ENCODE assay signal across 27 cellular contexts in genomic region chr4:14545796-14546195, GRCh38.
"Had no signal": no experiment of that assay in that cellular context is flagged by ENCODE, and none has a peak within 500 bp of the region (broad histone marks: within the 10 kb centered on the region; RNA-seq: fewer than 3 reads in every experiment).

No MANE protein-coding gene starts in this region.

- H3K4me1 Mint-ChIP-seq: stimulated activated effector memory CD8-positive, alpha-beta T cell treated with anti-CD3 and anti-CD28 coated beads, Interleukin-12 subunit alpha, Interleukin-12 subunit beta, amount 100 ng/mL, for 72 hours; stimulated activated memory B cell treated with anti-CD40 and anti-IgM and Interleukin-4, amounts not matched to agents 10 μg/mL and 1 μg/mL and 100 μg/mL, for 72 hours; stimulated activated naive B cell treated with anti-CD40 and anti-IgM and Interleukin-4, amounts not matched to agents 10 μg/mL and 1 μg/mL and 100 μg/mL, for 72 hours; stimulated activated naive CD8-positive, alpha-beta T cell treated with anti-CD3 and anti-CD28 coated beads, Interleukin-15, amount 100 ng/mL, for 72 hours had no signal

- H3K4me3 ChIP-seq: stomach, suprapubic skin, thoracic aorta, thyroid gland, tibial artery, tibial nerve, transverse colon, upper lobe of left lung, upper lobe of right lung, uterus had no signal

- H3K9me3 Mint-ChIP-seq: type B pancreatic cell had no signal

- H3K36me3 ChIP-seq: stomach, suprapubic skin, thoracic aorta, thyroid gland, tibial artery, tibial nerve, transverse colon, upper lobe of left lung, upper lobe of right lung, uterus had no signal

- H3K4me3 Mint-ChIP-seq: stimulated activated effector memory CD8-positive, alpha-beta T cell treated with anti-CD3 and anti-CD28 coated beads, Interleukin-12 subunit alpha, Interleukin-12 subunit beta, amount 100 ng/mL, for 72 hours; stimulated activated memory B cell treated with anti-CD40 and anti-IgM and Interleukin-4, amounts not matched to agents 10 μg/mL and 1 μg/mL and 100 μg/mL, for 72 hours; stimulated activated naive B cell treated with anti-CD40 and anti-IgM and Interleukin-4, amounts not matched to agents 10 μg/mL and 1 μg/mL and 100 μg/mL, for 72 hours; stimulated activated naive CD8-positive, alpha-beta T cell treated with anti-CD3 and anti-CD28 coated beads, Interleukin-15, amount 100 ng/mL, for 72 hours; stimulated activated naive CD8-positive, alpha-beta T cell treated with anti-CD3 and anti-CD28 coated beads, Interleukin-15, Interleukin-2, amounts not matched to agents 100 ng/mL and 50 ng/mL, for 24 hours; type B pancreatic cell had no signal

- H3K27ac Mint-ChIP-seq: stimulated activated effector memory CD8-positive, alpha-beta T cell treated with anti-CD3 and anti-CD28 coated beads, Interleukin-12 subunit alpha, Interleukin-12 subunit beta, amount 100 ng/mL, for 72 hours; stimulated activated memory B cell treated with anti-CD40 and anti-IgM and Interleukin-4, amounts not matched to agents 10 μg/mL and 1 μg/mL and 100 μg/mL, for 72 hours; stimulated activated naive B cell treated with anti-CD40 and anti-IgM and Interleukin-4, amounts not matched to agents 10 μg/mL and 1 μg/mL and 100 μg/mL, for 72 hours; stimulated activated naive CD8-positive, alpha-beta T cell treated with anti-CD3 and anti-CD28 coated beads, Interleukin-15, amount 100 ng/mL, for 72 hours; stimulated activated naive CD8-positive, alpha-beta T cell treated with anti-CD3 and anti-CD28 coated beads, Interleukin-15, Interleukin-2, amounts not matched to agents 100 ng/mL and 50 ng/mL, for 24 hours; type B pancreatic cell had no signal

- H3K4me1 ChIP-seq: stomach, suprapubic skin, thyroid gland, tibial artery, tibial nerve, transverse colon, upper lobe of left lung, upper lobe of right lung, uterus had no signal

- H3K27me3 ChIP-seq: stomach, suprapubic skin, thyroid gland, tibial artery, tibial nerve, transverse colon, upper lobe of left lung, upper lobe of right lung, uterus had no signal

- H3K9me3 ChIP-seq: suprapubic skin, thoracic aorta, thyroid gland, tibial artery, transverse colon, upper lobe of left lung, upper lobe of right lung, uterus had no signal

- H3K36me3 Mint-ChIP-seq: stimulated activated effector memory CD8-positive, alpha-beta T cell treated with anti-CD3 and anti-CD28 coated beads, Interleukin-12 subunit alpha, Interleukin-12 subunit beta, amount 100 ng/mL, for 72 hours; stimulated activated memory B cell treated with anti-CD40 and anti-IgM and Interleukin-4, amounts not matched to agents 10 μg/mL and 1 μg/mL and 100 μg/mL, for 72 hours; stimulated activated naive B cell treated with anti-CD40 and anti-IgM and Interleukin-4, amounts not matched to agents 10 μg/mL and 1 μg/mL and 100 μg/mL, for 72 hours; type B pancreatic cell had no signal

- DNase-seq: stimulated activated CD4-positive, alpha-beta T cell treated with anti-CD3 and anti-CD28 coated beads, Interleukin-2, amount 100 ng/mL, for 24 hours; stimulated activated CD4-positive, alpha-beta T cell treated with anti-CD3 and anti-CD28 coated beads, Interleukin-2, amount 100 ng/mL, for 48 hours; stimulated activated CD4-positive, alpha-beta T cell treated with anti-CD3 and anti-CD28 coated beads, Interleukin-4, amount 100 ng/mL, for 1 hour; stimulated activated CD4-positive, alpha-beta T cell treated with anti-CD3 and anti-CD28 coated beads, Interleukin-4, amount 100 ng/mL, for 24 hours; stimulated activated CD4-positive, alpha-beta T cell treated with anti-CD3 and anti-CD28 coated beads, Interleukin-4, amount 100 ng/mL, for 4 hours; stimulated activated CD8-positive, alpha-beta memory T cell treated with anti-CD3 and anti-CD28 coated beads, Interleukin-4, amount 100 ng/mL, for 48 hours; stimulated activated naive B cell treated with anti-CD40 and anti-IgM and Interleukin-4, amounts not matched to agents 10 μg/mL and 1 μg/mL and 100 μg/mL, for 72 hours; stimulated activated naive CD4-positive, alpha-beta T cell; stimulated activated naive CD4-positive, alpha-beta T cell treated with Interleukin-2 at 50 U/mL for 16 hours; stimulated activated naive CD8-positive, alpha-beta T cell treated with anti-CD3 and anti-CD28 coated beads, Interleukin-15, amount 100 ng/mL, for 72 hours; stimulated activated naive CD8-positive, alpha-beta T cell treated with anti-CD3 and anti-CD28 coated beads, Interleukin-15, Interleukin-2, amounts not matched to agents 100 U/mL and 50 U/mL, for 24 hours; stomach; substantia nigra; thyroid gland; tibial artery; transverse colon; trophoblast cell; upper lobe of left lung; upper lobe of right lung; uterus had no signal

- H3K27me3 Mint-ChIP-seq: stimulated activated memory B cell treated with anti-CD40 and anti-IgM and Interleukin-4, amounts not matched to agents 10 μg/mL and 1 μg/mL and 100 μg/mL, for 72 hours; stimulated activated naive B cell treated with anti-CD40 and anti-IgM and Interleukin-4, amounts not matched to agents 10 μg/mL and 1 μg/mL and 100 μg/mL, for 72 hours; type B pancreatic cell had no signal

- ATAC-seq: stimulated activated effector memory CD8-positive, alpha-beta T cell treated with anti-CD3 and anti-CD28 coated beads, Interleukin-12 subunit alpha, Interleukin-12 subunit beta, amount 100 ng/mL, for 72 hours; stimulated activated memory B cell treated with anti-CD40 and anti-IgM and Interleukin-4, amounts not matched to agents 10 μg/mL and 1 μg/mL and 100 μg/mL, for 72 hours; stimulated activated naive B cell treated with anti-CD40 and anti-IgM and Interleukin-4, amounts not matched to agents 10 μg/mL and 1 μg/mL and 100 μg/mL, for 72 hours; stimulated activated naive CD8-positive, alpha-beta T cell treated with anti-CD3 and anti-CD28 coated beads, Interleukin-15, amount 100 ng/mL, for 72 hours; stimulated activated naive CD8-positive, alpha-beta T cell treated with anti-CD3 and anti-CD28 coated beads, Interleukin-15, Interleukin-2, amounts not matched to agents 100 U/mL and 50 U/mL, for 24 hours; upper lobe of right lung had no signal

- H3K27ac ChIP-seq: stomach, suprapubic skin, thoracic aorta, thyroid gland, tibial artery, tibial nerve, transverse colon, upper lobe of left lung, upper lobe of right lung, uterus had no signal
